ENCODE assay signal across 8 cellular contexts in genomic region chr4:184514121-184514988, GRCh38. TPM values are rescaled to one million over a fixed set of nuclear protein-coding genes. Genes with fewer than 3 reads are reported as not detected.
DNase-seq lines count a peak whose midpoint lies in the region; ATAC-seq and TF ChIP-seq lines count a peak whose summit lies in the region.

No MANE protein-coding gene starts in this region.

- peak overlapping the region in 6 of 7 donors; percentile 0 to 61 (median 22) for H3K4me3 Mint-ChIP-seq in CD8-positive, alpha-beta memory T cell
- H3K4me3 Mint-ChIP-seq in activated CD8-positive, alpha-beta T cell treated with anti-CD3 and anti-CD28 coated beads, Interleukin-2, amount 10 ng/mL, durations not matched to agents 7 days and 5 days = peak overlapping the region; percentile 7

- H3K27ac Mint-ChIP-seq in CD8-positive, alpha-beta memory T cell = peak overlapping the region in 6 of 8 donors; percentile 31 to 76 (median 54)
- peak overlapping the region; percentile 71 for H3K27ac Mint-ChIP-seq in activated CD8-positive, alpha-beta T cell treated with anti-CD3 and anti-CD28 coated beads, Interleukin-2, amount 10 ng/mL, durations not matched to agents 7 days and 5 days

- no peaks in the 10 kb centered on the region for H3K27me3 ChIP-seq in CD8-positive, alpha-beta memory T cell (ENCODE audit: insufficient read depth, low read length, poor library complexity, severe bottlenecking)

- CTCF ChIA-PET in CD8-positive, alpha-beta memory T cell (lab: Charles Lee) = interaction anchor here (0.8 to 2.5 kb wide), 6 partner anchors 8 to 250 kb away, joined by 3 to 7 read pairs (median 3); no protein-coding TSS in a partner anchor
- CTCF ChIA-PET in activated CD8-positive, alpha-beta T cell treated with anti-CD3 and anti-CD28 coated beads, Interleukin-2, amount 10 ng/mL, durations not matched to agents 7 days and 5 days (lab: Charles Lee) = interaction anchor here (0.7 to 3.0 kb wide), 15 partner anchors 8 to 251 kb away, joined by 3 to 36 read pairs (median 5); partner anchors contain the start of gene IRF2

- H3K27me3 Mint-ChIP-seq in CD8-positive, alpha-beta memory T cell = no peaks in the 10 kb centered on the region
- H3K27me3 Mint-ChIP-seq in activated CD8-positive, alpha-beta T cell treated with anti-CD3 and anti-CD28 coated beads, Interleukin-2, amount 10 ng/mL, durations not matched to agents 7 days and 5 days (ENCODE audit: low read depth) = no peaks in the 10 kb centered on the region

- H3K36me3 ChIP-seq in CD8-positive, alpha-beta memory T cell (ENCODE audit: insufficient read depth, low read length) = no peaks in the 10 kb centered on the region

- H3K27ac ChIP-seq in CD8-positive, alpha-beta memory T cell (ENCODE audit: low read depth, low read length) = no peak overlapping the region

- peaks cover 19 to 29% (median 25%) of the 10 kb centered on the region in 3 donors for H3K4me1 Mint-ChIP-seq in CD8-positive, alpha-beta memory T cell
- peaks cover 35% of the 10 kb centered on the region for H3K4me1 Mint-ChIP-seq in activated CD8-positive, alpha-beta T cell treated with anti-CD3 and anti-CD28 coated beads, Interleukin-2, amount 10 ng/mL, durations not matched to agents 7 days and 5 days (ENCODE audit: low read depth)

- intact Hi-C loops in posterior cingulate gyrus (cut with DNase I) = loop anchor here (5.0 kb wide), 1 partner anchor 37 kb away; no protein-coding TSS in a partner anchor

- DNase-seq in CD8-positive, alpha-beta memory T cell = no peak
- peak; percentile 43 for DNase-seq in HK-2 (ENCODE audit: unreplicated experiment)
- peak; percentile 57 for DNase-seq in activated CD8-positive, alpha-beta T cell treated with anti-CD3 and anti-CD28 coated beads, Interleukin-2, amount 10 ng/mL, durations not matched to agents 7 days and 5 days
- DNase-seq in foreskin fibroblast = peak; percentile 91 to 94
- DNase-seq in posterior cingulate gyrus = peak; percentile 53 to 96 (median 68)
- DNase-seq in NCI-H1436 (lab: John Stamatoyannopoulos, UW) = no peak
- DNase-seq in NCI-H1930 (lab: John Stamatoyannopoulos, UW) = no peak

- ATAC-seq in GM21367 (IDR thresholded peaks at IDR 0.05; ENCODE audit: unreplicated experiment) = peak; percentile 92
- ATAC-seq in activated CD8-positive, alpha-beta T cell treated with anti-CD3 and anti-CD28 coated beads, Interleukin-2, amount 10 ng/mL, durations not matched to agents 7 days and 5 days = peak; percentile 86

- POLR2A ChIA-PET in CD8-positive, alpha-beta memory T cell (lab: Charles Lee) = interaction anchor here (0.5 to 1.5 kb wide), 5 partner anchors 21 to 663 kb away, joined by 3 to 12 read pairs (median 9); partner anchors contain the start of gene IRF2
- POLR2A ChIA-PET in activated CD8-positive, alpha-beta T cell treated with anti-CD3 and anti-CD28 coated beads, Interleukin-2, amount 10 ng/mL, durations not matched to agents 7 days and 5 days (lab: Charles Lee) = interaction anchor here (0.7 to 6.4 kb wide), 10 partner anchors 11 to 246 kb away, joined by 3 to 71 read pairs (median 4); partner anchors contain the start of gene IRF2

- H3K36me3 Mint-ChIP-seq in CD8-positive, alpha-beta memory T cell = peaks cover 0 to 13% (median 0%) of the 10 kb centered on the region in 3 donors
- peaks cover 23% of the 10 kb centered on the region for H3K36me3 Mint-ChIP-seq in activated CD8-positive, alpha-beta T cell treated with anti-CD3 and anti-CD28 coated beads, Interleukin-2, amount 10 ng/mL, durations not matched to agents 7 days and 5 days (ENCODE audit: low read depth)

- TF ChIP-seq CTCF in foreskin fibroblast (IDR thresholded peaks at IDR 0.05; ENCODE audit: low read depth, low read length) = no peak

- no peaks in the 10 kb centered on the region for H3K9me3 ChIP-seq in CD8-positive, alpha-beta memory T cell (ENCODE audit: low read length)

- H3K4me1 ChIP-seq in CD8-positive, alpha-beta memory T cell (ENCODE audit: insufficient read depth, low read length) = peaks cover 14% of the 10 kb centered on the region

- H3K9me3 Mint-ChIP-seq in CD8-positive, alpha-beta memory T cell = peaks cover 0 to 4% (median 0%) of the 10 kb centered on the region in 5 donors
- H3K9me3 Mint-ChIP-seq in activated CD8-positive, alpha-beta T cell treated with anti-CD3 and anti-CD28 coated beads, Interleukin-2, amount 10 ng/mL, durations not matched to agents 7 days and 5 days (ENCODE audit: insufficient read depth) = peaks cover 15% of the 10 kb centered on the region

- H3K4me3 ChIP-seq in CD8-positive, alpha-beta memory T cell (ENCODE audit: low read length) = no peak overlapping the region
- H3K4me3 ChIP-seq in foreskin fibroblast (ENCODE audit: low read depth in 1 of 2, low read length in 2 of 2) = peak overlapping the region; percentile 16 to 47

RNA-seq across cellular contexts. Expression of gene IRF2, which starts 40.0 kb away (rescaled TPM):
- 10 to 100 TPM; 44.1 to 44.3 TPM for total RNA-seq in CD8-positive, alpha-beta memory T cell
- polyA plus RNA-seq in CD8-positive, alpha-beta memory T cell = 79.3 TPM
- 10 to 100 TPM; 59.7 to 65.3 TPM for total RNA-seq in activated CD8-positive, alpha-beta T cell treated with anti-CD3 and anti-CD28 coated beads, Interleukin-2, amount 10 ng/mL, durations not matched to agents 7 days and 5 days

Comparison
In these comparisons a context has a peak if more than half of its experiments do, and no peak if none do; other contexts are left out.
1. DNase-seq: peak in HK-2 (single experiment), activated CD8-positive, alpha-beta T cell treated with anti-CD3 and anti-CD28 coated beads, Interleukin-2, amount 10 ng/mL, durations not matched to agents 7 days and 5 days (single experiment), foreskin fibroblast (2 of 2) and posterior cingulate gyrus (10 of 10); none in CD8-positive, alpha-beta memory T cell (0 of 5), NCI-H1436 (single experiment) and NCI-H1930 (0 of 2).